In the genomic region with DNA sequence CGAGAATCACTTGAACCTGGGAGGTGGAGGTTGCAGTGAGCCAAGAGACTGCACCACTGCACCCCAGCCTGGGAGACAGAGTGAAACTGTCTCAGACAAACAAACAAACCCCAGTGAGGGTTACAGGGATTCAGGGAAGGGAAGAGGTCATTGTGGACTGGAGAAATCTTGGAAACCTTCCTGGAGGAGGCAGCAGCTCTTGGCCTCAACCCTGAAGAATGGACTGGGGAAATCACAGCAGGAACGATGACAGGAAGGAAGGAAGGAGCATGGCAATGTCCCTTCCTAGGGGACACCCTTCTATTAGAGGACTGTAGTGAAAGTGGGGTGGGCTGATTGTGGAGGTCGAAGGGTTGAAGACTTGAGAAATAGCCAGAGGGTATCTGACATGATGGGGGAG, we compare ENCODE assay signal across 1 cellular context.
TF ChIP-seq lines count a peak whose summit lies in the region.

No MANE protein-coding gene starts in this region.

TF ChIP-seq in GM23338, 12 proteins besides CTCF, POLR2A, EP300 and RAD21 (continued from another document):
- TF ChIP-seq, protein P1, sequence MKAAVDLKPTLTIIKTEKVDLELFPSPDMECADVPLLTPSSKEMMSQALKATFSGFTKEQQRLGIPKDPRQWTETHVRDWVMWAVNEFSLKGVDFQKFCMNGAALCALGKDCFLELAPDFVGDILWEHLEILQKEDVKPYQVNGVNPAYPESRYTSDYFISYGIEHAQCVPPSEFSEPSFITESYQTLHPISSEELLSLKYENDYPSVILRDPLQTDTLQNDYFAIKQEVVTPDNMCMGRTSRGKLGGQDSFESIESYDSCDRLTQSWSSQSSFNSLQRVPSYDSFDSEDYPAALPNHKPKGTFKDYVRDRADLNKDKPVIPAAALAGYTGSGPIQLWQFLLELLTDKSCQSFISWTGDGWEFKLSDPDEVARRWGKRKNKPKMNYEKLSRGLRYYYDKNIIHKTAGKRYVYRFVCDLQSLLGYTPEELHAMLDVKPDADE (IDR thresholded peaks at IDR 0.05) = no peak
- TF ChIP-seq NANOG (IDR thresholded peaks at IDR 0.05; ENCODE audit: borderline replicate concordance) = no peak
- TF ChIP-seq EZH2 (IDR thresholded peaks at IDR 0.05; ENCODE audit: low read depth, unreplicated experiment) = no peak
- no peak for TF ChIP-seq ZNF114 (CRISPR knock-in tag; IDR thresholded peaks at IDR 0.05)
- TF ChIP-seq, protein P2, sequence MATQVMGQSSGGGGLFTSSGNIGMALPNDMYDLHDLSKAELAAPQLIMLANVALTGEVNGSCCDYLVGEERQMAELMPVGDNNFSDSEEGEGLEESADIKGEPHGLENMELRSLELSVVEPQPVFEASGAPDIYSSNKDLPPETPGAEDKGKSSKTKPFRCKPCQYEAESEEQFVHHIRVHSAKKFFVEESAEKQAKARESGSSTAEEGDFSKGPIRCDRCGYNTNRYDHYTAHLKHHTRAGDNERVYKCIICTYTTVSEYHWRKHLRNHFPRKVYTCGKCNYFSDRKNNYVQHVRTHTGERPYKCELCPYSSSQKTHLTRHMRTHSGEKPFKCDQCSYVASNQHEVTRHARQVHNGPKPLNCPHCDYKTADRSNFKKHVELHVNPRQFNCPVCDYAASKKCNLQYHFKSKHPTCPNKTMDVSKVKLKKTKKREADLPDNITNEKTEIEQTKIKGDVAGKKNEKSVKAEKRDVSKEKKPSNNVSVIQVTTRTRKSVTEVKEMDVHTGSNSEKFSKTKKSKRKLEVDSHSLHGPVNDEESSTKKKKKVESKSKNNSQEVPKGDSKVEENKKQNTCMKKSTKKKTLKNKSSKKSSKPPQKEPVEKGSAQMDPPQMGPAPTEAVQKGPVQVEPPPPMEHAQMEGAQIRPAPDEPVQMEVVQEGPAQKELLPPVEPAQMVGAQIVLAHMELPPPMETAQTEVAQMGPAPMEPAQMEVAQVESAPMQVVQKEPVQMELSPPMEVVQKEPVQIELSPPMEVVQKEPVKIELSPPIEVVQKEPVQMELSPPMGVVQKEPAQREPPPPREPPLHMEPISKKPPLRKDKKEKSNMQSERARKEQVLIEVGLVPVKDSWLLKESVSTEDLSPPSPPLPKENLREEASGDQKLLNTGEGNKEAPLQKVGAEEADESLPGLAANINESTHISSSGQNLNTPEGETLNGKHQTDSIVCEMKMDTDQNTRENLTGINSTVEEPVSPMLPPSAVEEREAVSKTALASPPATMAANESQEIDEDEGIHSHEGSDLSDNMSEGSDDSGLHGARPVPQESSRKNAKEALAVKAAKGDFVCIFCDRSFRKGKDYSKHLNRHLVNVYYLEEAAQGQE (IDR thresholded peaks at IDR 0.05; ENCODE audit: unreplicated experiment) = no peak
- TF ChIP-seq, protein P3, sequence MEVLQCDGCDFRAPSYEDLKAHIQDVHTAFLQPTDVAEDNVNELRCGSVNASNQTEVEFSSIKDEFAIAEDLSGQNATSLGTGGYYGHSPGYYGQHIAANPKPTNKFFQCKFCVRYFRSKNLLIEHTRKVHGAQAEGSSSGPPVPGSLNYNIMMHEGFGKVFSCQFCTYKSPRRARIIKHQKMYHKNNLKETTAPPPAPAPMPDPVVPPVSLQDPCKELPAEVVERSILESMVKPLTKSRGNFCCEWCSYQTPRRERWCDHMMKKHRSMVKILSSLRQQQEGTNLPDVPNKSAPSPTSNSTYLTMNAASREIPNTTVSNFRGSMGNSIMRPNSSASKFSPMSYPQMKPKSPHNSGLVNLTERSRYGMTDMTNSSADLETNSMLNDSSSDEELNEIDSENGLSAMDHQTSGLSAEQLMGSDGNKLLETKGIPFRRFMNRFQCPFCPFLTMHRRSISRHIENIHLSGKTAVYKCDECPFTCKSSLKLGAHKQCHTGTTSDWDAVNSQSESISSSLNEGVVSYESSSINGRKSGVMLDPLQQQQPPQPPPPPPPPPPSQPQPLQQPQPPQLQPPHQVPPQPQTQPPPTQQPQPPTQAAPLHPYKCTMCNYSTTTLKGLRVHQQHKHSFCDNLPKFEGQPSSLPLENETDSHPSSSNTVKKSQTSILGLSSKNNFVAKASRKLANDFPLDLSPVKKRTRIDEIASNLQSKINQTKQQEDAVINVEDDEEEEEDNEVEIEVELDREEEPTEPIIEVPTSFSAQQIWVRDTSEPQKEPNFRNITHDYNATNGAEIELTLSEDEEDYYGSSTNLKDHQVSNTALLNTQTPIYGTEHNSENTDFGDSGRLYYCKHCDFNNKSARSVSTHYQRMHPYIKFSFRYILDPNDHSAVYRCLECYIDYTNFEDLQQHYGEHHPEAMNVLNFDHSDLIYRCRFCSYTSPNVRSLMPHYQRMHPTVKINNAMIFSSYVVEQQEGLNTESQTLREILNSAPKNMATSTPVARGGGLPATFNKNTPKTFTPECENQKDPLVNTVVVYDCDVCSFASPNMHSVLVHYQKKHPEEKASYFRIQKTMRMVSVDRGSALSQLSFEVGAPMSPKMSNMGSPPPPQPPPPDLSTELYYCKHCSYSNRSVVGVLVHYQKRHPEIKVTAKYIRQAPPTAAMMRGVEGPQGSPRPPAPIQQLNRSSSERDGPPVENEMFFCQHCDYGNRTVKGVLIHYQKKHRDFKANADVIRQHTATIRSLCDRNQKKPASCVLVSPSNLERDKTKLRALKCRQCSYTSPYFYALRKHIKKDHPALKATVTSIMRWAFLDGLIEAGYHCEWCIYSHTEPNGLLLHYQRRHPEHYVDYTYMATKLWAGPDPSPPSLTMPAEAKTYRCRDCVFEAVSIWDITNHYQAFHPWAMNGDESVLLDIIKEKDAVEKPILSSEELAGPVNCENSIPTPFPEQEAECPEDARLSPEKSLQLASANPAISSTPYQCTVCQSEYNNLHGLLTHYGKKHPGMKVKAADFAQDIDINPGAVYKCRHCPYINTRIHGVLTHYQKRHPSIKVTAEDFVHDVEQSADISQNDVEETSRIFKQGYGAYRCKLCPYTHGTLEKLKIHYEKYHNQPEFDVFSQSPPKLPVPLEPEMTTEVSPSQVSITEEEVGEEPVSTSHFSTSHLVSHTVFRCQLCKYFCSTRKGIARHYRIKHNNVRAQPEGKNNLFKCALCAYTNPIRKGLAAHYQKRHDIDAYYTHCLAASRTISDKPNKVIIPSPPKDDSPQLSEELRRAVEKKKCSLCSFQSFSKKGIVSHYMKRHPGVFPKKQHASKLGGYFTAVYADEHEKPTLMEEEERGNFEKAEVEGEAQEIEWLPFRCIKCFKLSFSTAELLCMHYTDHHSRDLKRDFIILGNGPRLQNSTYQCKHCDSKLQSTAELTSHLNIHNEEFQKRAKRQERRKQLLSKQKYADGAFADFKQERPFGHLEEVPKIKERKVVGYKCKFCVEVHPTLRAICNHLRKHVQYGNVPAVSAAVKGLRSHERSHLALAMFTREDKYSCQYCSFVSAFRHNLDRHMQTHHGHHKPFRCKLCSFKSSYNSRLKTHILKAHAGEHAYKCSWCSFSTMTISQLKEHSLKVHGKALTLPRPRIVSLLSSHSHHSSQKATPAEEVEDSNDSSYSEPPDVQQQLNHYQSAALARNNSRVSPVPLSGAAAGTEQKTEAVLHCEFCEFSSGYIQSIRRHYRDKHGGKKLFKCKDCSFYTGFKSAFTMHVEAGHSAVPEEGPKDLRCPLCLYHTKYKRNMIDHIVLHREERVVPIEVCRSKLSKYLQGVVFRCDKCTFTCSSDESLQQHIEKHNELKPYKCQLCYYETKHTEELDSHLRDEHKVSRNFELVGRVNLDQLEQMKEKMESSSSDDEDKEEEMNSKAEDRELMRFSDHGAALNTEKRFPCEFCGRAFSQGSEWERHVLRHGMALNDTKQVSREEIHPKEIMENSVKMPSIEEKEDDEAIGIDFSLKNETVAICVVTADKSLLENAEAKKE (CRISPR knock-in tag; IDR thresholded peaks at IDR 0.05) = no peak
- no peak for TF ChIP-seq POLR2AphosphoS5 (IDR thresholded peaks at IDR 0.05; ENCODE audit: low read depth)
- no peak for TF ChIP-seq STAT1 (IDR thresholded peaks at IDR 0.05; ENCODE audit: unreplicated experiment)
